Comparison of ENCODE assay signal across 11 cellular contexts in the genomic region with DNA sequence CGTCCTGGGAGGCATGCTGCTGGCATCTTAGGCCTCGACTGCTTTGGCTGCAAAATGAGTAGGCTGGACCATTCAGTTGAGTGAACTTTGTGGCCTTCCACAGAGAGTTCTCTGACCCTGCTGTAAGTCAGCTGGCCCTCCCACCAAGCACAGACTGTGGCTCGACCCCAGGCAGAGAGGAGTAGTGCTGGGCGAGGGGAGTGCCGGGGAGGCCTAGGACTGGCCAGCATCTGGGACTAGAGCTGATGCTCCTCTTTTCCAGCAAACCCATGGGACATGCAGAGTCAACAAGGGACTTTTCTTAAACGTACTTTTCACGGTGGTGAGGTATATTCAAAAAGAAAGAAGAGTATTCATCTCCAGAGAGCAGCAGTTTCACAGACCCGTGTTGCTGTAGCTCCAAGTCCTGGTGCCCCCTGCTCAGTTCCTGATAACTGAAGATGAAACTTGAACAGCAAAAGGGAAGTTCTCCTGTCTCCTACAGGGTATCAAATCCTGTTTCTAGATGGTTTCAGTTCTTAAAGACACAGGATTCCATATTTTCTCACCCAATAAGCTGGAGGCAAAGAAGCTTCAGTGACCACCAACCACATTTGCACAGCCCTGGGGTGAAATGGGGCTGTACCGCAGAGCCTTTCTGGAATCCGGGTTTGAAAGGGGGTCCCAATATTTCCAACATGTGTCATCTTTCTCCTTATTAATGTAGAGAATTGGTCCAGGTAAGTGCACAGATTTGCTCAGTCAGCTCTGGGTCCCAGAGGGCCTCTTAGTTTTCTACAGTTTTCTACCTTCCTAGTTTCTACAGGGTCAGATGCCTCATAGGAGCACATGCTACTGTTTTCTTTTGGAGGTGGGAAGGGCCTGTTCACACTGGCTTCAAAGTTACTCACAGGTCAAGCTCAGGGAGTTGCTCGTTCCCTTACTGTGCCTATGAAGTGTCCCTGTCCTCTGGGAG. TPM values are rescaled to one million over a fixed set of nuclear protein-coding genes. Genes with fewer than 3 reads are reported as not detected.
DNase-seq lines count a peak whose midpoint lies in the region; ATAC-seq, FAIRE-seq and TF ChIP-seq lines count a peak whose summit lies in the region.
"Had no signal": no experiment of that assay in that cellular context is flagged by ENCODE, and none has a peak within 500 bp of the region (broad histone marks: within the 10 kb centered on the region; RNA-seq: fewer than 3 reads in every experiment).

No MANE protein-coding gene starts in this region.

- H3K4me3 Mint-ChIP-seq in activated naive CD8-positive, alpha-beta T cell treated with anti-CD3 and anti-CD28 coated beads, Interleukin-2, amount 50 U/mL, for 24 hours, result no peak overlapping the region
- H3K4me3 Mint-ChIP-seq: activated naive CD4-positive, alpha-beta T cell treated with anti-CD3 and anti-CD28 coated beads, Interleukin-2, amount 50 U/mL, for 24 hours had no signal

- no peak overlapping the region for H3K4me3 ChIP-seq in gastrocnemius medialis
- H3K4me3 ChIP-seq: heart left ventricle had no signal

- intact Hi-C loops in gastrocnemius medialis (cut with DNase I; ENCODE audit: low total_unique reads), result no loop called here

- no peaks in the 10 kb centered on the region for H3K36me3 ChIP-seq in gastrocnemius medialis
- H3K36me3 ChIP-seq: heart left ventricle had no signal

- H3K27me3 ChIP-seq in gastrocnemius medialis, result no peaks in the 10 kb centered on the region

- peak overlapping the region; percentile 78 for H3K27ac Mint-ChIP-seq in activated naive CD8-positive, alpha-beta T cell treated with anti-CD3 and anti-CD28 coated beads, Interleukin-2, amount 50 U/mL, for 24 hours
- H3K27ac Mint-ChIP-seq: activated naive CD4-positive, alpha-beta T cell treated with anti-CD3 and anti-CD28 coated beads, Interleukin-2, amount 50 U/mL, for 24 hours had no signal

- no peak for TF ChIP-seq CTCF in gastrocnemius medialis (IDR thresholded peaks at IDR 0.05 in 4 of 5, conservative IDR thresholded peaks at IDR 0.05 in 1 of 5)

- peak; percentile 44 for ATAC-seq in GM18508 (IDR thresholded peaks at IDR 0.05; ENCODE audit: insufficient read depth, unreplicated experiment)
- ATAC-seq in GM21381 (IDR thresholded peaks at IDR 0.05; ENCODE audit: unreplicated experiment), result peak; percentile 57
- peak; percentile 62 for ATAC-seq in HG03342 (IDR thresholded peaks at IDR 0.05; ENCODE audit: unreplicated experiment)
- ATAC-seq in activated naive CD8-positive, alpha-beta T cell treated with anti-CD3 and anti-CD28 coated beads, Interleukin-2, amount 50 U/mL, for 24 hours, result peak; percentile 59
- ATAC-seq in gastrocnemius medialis, result no peak

- H3K27ac ChIP-seq in gastrocnemius medialis, result no peak overlapping the region
- H3K27ac ChIP-seq: heart left ventricle had no signal

- peaks cover 13% of the 10 kb centered on the region for H3K27me3 Mint-ChIP-seq in activated naive CD8-positive, alpha-beta T cell treated with anti-CD3 and anti-CD28 coated beads, Interleukin-2, amount 50 U/mL, for 24 hours
- H3K27me3 Mint-ChIP-seq: activated naive CD4-positive, alpha-beta T cell treated with anti-CD3 and anti-CD28 coated beads, Interleukin-2, amount 50 U/mL, for 24 hours had no signal

- in situ Hi-C loops in gastrocnemius medialis (cut with MboI; ENCODE audit: low sequenced_read_pairs in 4 of 4), result no loop called here

- no peak for DNase-seq in activated naive CD8-positive, alpha-beta T cell treated with anti-CD3 and anti-CD28 coated beads, Interleukin-2, amount 50 U/mL, for 24 hours
- DNase-seq in gastrocnemius medialis (no peak), frontal cortex (ENCODE audit: low spot score in 2 of 2) (no peak), HK-2 (ENCODE audit: unreplicated experiment) (no peak), NCI-H226 (no peak)
- DNase-seq: heart left ventricle, NCI-H2107 had no signal

- no peaks in the 10 kb centered on the region for H3K4me1 ChIP-seq in gastrocnemius medialis

- no peaks in the 10 kb centered on the region for H3K9me3 Mint-ChIP-seq in activated naive CD8-positive, alpha-beta T cell treated with anti-CD3 and anti-CD28 coated beads, Interleukin-2, amount 50 U/mL, for 24 hours
- H3K9me3 Mint-ChIP-seq: activated naive CD4-positive, alpha-beta T cell treated with anti-CD3 and anti-CD28 coated beads, Interleukin-2, amount 50 U/mL, for 24 hours had no signal

- H3K4me1 Mint-ChIP-seq in activated naive CD8-positive, alpha-beta T cell treated with anti-CD3 and anti-CD28 coated beads, Interleukin-2, amount 50 U/mL, for 24 hours, result peaks cover 58% of the 10 kb centered on the region

- H3K9me3 ChIP-seq in gastrocnemius medialis, result no peaks in the 10 kb centered on the region
- H3K9me3 ChIP-seq: heart left ventricle had no signal

- H3K36me3 Mint-ChIP-seq in activated naive CD8-positive, alpha-beta T cell treated with anti-CD3 and anti-CD28 coated beads, Interleukin-2, amount 50 U/mL, for 24 hours (ENCODE audit: low read depth), result no peaks in the 10 kb centered on the region
- H3K36me3 Mint-ChIP-seq: activated naive CD4-positive, alpha-beta T cell treated with anti-CD3 and anti-CD28 coated beads, Interleukin-2, amount 50 U/mL, for 24 hours had no signal

- FAIRE-seq in frontal cortex (lab: Jason Lieb, UNC), result no peak

- TF ChIP-seq POLR2A in gastrocnemius medialis (IDR thresholded peaks at IDR 0.05), result no peak

RNA-seq across cellular contexts. Expression of gene BATF3, which starts 20.9 kb away (rescaled TPM):
- total RNA-seq in gastrocnemius medialis (1 to 10 TPM in 1 of 4 donors, under 1 TPM in 1, not detected in 2; 0.38 to 5.1 TPM), frontal cortex (5.7 TPM)

Comparison
In these comparisons a context has a peak if more than half of its experiments do, and no peak if none do; other contexts are left out.
1. ATAC-seq: peak in GM18508 (single experiment), GM21381 (single experiment), HG03342 (single experiment) and activated naive CD8-positive, alpha-beta T cell treated with anti-CD3 and anti-CD28 coated beads, Interleukin-2, amount 50 U/mL, for 24 hours (single experiment); none in gastrocnemius medialis (0 of 2).